Comparison of ENCODE assay signal across 1 cellular context in the genomic region with DNA sequence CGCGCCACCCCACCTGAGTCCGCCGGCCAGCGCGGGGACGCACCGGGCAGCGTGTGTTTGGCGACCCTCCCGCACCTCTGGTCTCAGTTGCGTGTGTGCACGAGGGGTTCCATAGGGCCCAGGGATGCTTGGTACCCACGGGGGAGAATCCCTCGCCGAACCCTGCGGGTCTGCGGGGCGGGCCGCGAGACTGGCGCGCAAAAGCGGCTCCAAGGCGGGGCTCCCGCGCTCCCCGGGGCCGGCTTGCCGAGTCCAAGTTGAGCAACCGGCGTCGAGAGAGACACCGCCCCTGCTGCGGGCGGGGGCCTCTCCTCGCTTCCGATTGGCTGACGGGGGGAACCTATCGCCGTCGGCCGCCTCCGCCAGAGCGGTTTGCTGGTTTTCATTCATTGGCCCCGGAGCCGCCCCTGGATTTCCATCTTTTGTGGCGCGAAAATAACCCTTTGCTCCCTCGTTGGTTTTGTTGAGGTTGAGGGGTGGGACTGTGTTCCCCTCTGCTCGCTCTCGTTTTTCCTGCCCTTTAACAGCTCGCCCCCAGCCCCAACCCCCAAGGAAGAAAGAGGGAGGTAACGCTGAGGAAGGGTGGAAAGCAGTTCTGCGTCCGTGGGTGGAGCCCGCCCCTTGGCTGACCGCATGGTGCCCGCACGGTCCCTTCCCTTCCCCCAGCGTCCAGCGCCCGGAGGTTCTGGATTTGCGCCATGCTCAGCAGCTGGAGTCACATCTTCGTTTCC.
TF ChIP-seq lines count a peak whose summit lies in the region.

No MANE protein-coding gene starts in this region.

TF ChIP-seq in HepG2, 621 proteins besides CTCF, POLR2A, EP300 and RAD21 (continued from another document and continues in another):
- no peak for TF ChIP-seq KAT2B (IDR thresholded peaks at IDR 0.05; ENCODE audit: borderline replicate concordance, low read depth, low read length)
- peak; percentile 64; the same call in 1 of the 2 replicates for TF ChIP-seq ZNF350 (CRISPR knock-in tag; IDR thresholded peaks at IDR 0.05; ENCODE audit: borderline replicate concordance, low read depth)
- TF ChIP-seq YY1 (IDR thresholded peaks at IDR 0.05; ENCODE audit: insufficient read depth, insufficient replicate concordance, low read depth, low read length), result peak; percentile 60
- TF ChIP-seq ZFYVE20 (CRISPR knock-in tag; IDR thresholded peaks at IDR 0.05; ENCODE audit: borderline replicate concordance, low read depth), result 0 out of 2 replicates have a peak, but pooled peaks have one; percentile 41
- peak; percentile 68 for TF ChIP-seq HOXA5 (CRISPR knock-in tag; IDR thresholded peaks at IDR 0.05)
- TF ChIP-seq, protein P1, sequence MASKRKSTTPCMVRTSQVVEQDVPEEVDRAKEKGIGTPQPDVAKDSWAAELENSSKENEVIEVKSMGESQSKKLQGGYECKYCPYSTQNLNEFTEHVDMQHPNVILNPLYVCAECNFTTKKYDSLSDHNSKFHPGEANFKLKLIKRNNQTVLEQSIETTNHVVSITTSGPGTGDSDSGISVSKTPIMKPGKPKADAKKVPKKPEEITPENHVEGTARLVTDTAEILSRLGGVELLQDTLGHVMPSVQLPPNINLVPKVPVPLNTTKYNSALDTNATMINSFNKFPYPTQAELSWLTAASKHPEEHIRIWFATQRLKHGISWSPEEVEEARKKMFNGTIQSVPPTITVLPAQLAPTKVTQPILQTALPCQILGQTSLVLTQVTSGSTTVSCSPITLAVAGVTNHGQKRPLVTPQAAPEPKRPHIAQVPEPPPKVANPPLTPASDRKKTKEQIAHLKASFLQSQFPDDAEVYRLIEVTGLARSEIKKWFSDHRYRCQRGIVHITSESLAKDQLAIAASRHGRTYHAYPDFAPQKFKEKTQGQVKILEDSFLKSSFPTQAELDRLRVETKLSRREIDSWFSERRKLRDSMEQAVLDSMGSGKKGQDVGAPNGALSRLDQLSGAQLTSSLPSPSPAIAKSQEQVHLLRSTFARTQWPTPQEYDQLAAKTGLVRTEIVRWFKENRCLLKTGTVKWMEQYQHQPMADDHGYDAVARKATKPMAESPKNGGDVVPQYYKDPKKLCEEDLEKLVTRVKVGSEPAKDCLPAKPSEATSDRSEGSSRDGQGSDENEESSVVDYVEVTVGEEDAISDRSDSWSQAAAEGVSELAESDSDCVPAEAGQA (IDR thresholded peaks at IDR 0.05; ENCODE audit: low read depth), result no peak
- TF ChIP-seq, protein P1 (CRISPR knock-in tag; IDR thresholded peaks at IDR 0.05; ENCODE audit: borderline replicate concordance), result peak; percentile 45; the same call in 1 of the 2 replicates
- TF ChIP-seq ZNF567 (CRISPR knock-in tag; IDR thresholded peaks at IDR 0.05; ENCODE audit: borderline replicate concordance), result peak; percentile 56; the same call in 1 of the 2 replicates
- no peak for TF ChIP-seq MBNL3 (CRISPR knock-in tag; conservative IDR thresholded peaks at IDR 0.05)
- TF ChIP-seq, protein P2, sequence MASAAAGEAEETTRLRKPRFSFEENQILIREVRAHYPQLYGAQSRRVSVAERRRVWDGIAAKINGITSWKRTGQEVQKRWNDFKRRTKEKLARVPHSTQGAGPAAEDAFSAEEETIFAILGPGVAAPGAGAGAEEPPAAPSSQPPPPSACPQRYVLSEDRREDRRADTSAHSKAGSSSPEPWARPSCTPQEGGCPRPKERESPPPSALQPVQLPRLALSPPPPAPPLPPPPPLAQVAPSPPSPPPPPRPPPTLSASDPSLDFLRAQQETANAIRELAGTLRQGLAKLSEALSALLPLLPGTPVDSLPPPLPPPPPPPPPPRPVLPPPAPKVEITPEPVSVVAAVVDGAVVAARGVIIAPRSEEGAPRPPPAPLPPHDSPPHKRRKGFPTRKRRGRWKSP (CRISPR knock-in tag; IDR thresholded peaks at IDR 0.05), result peak; percentile 90
- TF ChIP-seq SPEN (CRISPR knock-in tag; IDR thresholded peaks at IDR 0.05; ENCODE audit: low read depth), result peak; percentile 81
- 0 out of 2 replicates have a peak, but pooled peaks have one; percentile 82 for TF ChIP-seq ZNF530 (CRISPR knock-in tag; IDR thresholded peaks at IDR 0.05; ENCODE audit: low read depth)
- TF ChIP-seq PITX1 (CRISPR knock-in tag; IDR thresholded peaks at IDR 0.05), result peak; percentile 51
- TF ChIP-seq ZFP36 (IDR thresholded peaks at IDR 0.05; ENCODE audit: borderline replicate concordance, low read depth, low read length, partially characterized antibody), result no peak
- TF ChIP-seq MTF1 (CRISPR knock-in tag; IDR thresholded peaks at IDR 0.05), result no peak; the same call in 1 of the 2 replicates
- TF ChIP-seq AHR (CRISPR knock-in tag; IDR thresholded peaks at IDR 0.05), result no peak; the same call in 1 of the 2 replicates
- no peak for TF ChIP-seq ZMAT5 (CRISPR knock-in tag; IDR thresholded peaks at IDR 0.05; ENCODE audit: borderline replicate concordance, low read depth)
- peak; percentile 25; the same call in 1 of the 2 replicates for TF ChIP-seq STAG1 (CRISPR knock-in tag; IDR thresholded peaks at IDR 0.05)
- 0 out of 2 replicates have a peak, but pooled peaks have one; percentile 44 for TF ChIP-seq TP53 (CRISPR knock-in tag; conservative IDR thresholded peaks at IDR 0.05)
- no peak for TF ChIP-seq MYNN (CRISPR knock-in tag; IDR thresholded peaks at IDR 0.05; ENCODE audit: low read depth)
- no peak; the same call in 1 of the 2 replicates for TF ChIP-seq HIVEP1 (CRISPR knock-in tag; IDR thresholded peaks at IDR 0.05)
- TF ChIP-seq IRX3 (CRISPR knock-in tag; IDR thresholded peaks at IDR 0.05; ENCODE audit: borderline replicate concordance, low read depth), result no peak
- TF ChIP-seq ZNF136 (CRISPR knock-in tag; IDR thresholded peaks at IDR 0.05; ENCODE audit: low read depth), result no peak
- no peak for TF ChIP-seq USF2 (IDR thresholded peaks at IDR 0.05; ENCODE audit: low read depth, low read length)
- no peak for TF ChIP-seq USF2 (CRISPR knock-in tag; IDR thresholded peaks at IDR 0.05; ENCODE audit: borderline replicate concordance)
- TF ChIP-seq ZNF18 (CRISPR knock-in tag; IDR thresholded peaks at IDR 0.05; ENCODE audit: insufficient replicate concordance), result no peak
- no peak for TF ChIP-seq ZNF546 (CRISPR knock-in tag; conservative IDR thresholded peaks at IDR 0.05)
- TF ChIP-seq ZNF691 (CRISPR knock-in tag; IDR thresholded peaks at IDR 0.05; ENCODE audit: borderline replicate concordance, low read depth), result peak; percentile 66; the same call in 1 of the 2 replicates
- TF ChIP-seq ZNF552 (CRISPR knock-in tag; IDR thresholded peaks at IDR 0.05; ENCODE audit: borderline replicate concordance), result 0 out of 2 replicates have a peak, but pooled peaks have one; percentile 31
- 0 out of 2 replicates have a peak, but pooled peaks have one; percentile 17 for TF ChIP-seq HMG20B (CRISPR knock-in tag; conservative IDR thresholded peaks at IDR 0.05)
- TF ChIP-seq RFX5 (IDR thresholded peaks at IDR 0.05; ENCODE audit: low read depth, low read length), result no peak; the same call in 1 of the 2 replicates
- no peak for TF ChIP-seq JARID2 (CRISPR knock-in tag; IDR thresholded peaks at IDR 0.05; ENCODE audit: insufficient replicate concordance)
- peak; percentile 60; the same call in 1 of the 2 replicates for TF ChIP-seq ZNF772 (CRISPR knock-in tag; IDR thresholded peaks at IDR 0.05)
- TF ChIP-seq TEAD2 (CRISPR knock-in tag; IDR thresholded peaks at IDR 0.05), result no peak
- peak; percentile 26; the same call in 1 of the 2 replicates for TF ChIP-seq SOX5 (CRISPR knock-in tag; IDR thresholded peaks at IDR 0.05; ENCODE audit: borderline replicate concordance)
- no peak; the same call in 1 of the 2 replicates for TF ChIP-seq ZSCAN21 (CRISPR knock-in tag; IDR thresholded peaks at IDR 0.05; ENCODE audit: borderline replicate concordance)
- peak; percentile 68 for TF ChIP-seq ZZZ3 (CRISPR knock-in tag; IDR thresholded peaks at IDR 0.05; ENCODE audit: borderline replicate concordance)
- no peak; the same call in 1 of the 2 replicates for TF ChIP-seq ZNF775 (CRISPR knock-in tag; IDR thresholded peaks at IDR 0.05; ENCODE audit: borderline replicate concordance)
- no peak for TF ChIP-seq HNRNPK (IDR thresholded peaks at IDR 0.05; ENCODE audit: low read depth, low read length, poor library complexity, severe bottlenecking)
- no peak; the same call in 1 of the 2 replicates for TF ChIP-seq KDM5A (IDR thresholded peaks at IDR 0.05; ENCODE audit: borderline replicate concordance, low read length)
- TF ChIP-seq FOXA3 (CRISPR knock-in tag; IDR thresholded peaks at IDR 0.05), result no peak
- TF ChIP-seq, protein P3, sequence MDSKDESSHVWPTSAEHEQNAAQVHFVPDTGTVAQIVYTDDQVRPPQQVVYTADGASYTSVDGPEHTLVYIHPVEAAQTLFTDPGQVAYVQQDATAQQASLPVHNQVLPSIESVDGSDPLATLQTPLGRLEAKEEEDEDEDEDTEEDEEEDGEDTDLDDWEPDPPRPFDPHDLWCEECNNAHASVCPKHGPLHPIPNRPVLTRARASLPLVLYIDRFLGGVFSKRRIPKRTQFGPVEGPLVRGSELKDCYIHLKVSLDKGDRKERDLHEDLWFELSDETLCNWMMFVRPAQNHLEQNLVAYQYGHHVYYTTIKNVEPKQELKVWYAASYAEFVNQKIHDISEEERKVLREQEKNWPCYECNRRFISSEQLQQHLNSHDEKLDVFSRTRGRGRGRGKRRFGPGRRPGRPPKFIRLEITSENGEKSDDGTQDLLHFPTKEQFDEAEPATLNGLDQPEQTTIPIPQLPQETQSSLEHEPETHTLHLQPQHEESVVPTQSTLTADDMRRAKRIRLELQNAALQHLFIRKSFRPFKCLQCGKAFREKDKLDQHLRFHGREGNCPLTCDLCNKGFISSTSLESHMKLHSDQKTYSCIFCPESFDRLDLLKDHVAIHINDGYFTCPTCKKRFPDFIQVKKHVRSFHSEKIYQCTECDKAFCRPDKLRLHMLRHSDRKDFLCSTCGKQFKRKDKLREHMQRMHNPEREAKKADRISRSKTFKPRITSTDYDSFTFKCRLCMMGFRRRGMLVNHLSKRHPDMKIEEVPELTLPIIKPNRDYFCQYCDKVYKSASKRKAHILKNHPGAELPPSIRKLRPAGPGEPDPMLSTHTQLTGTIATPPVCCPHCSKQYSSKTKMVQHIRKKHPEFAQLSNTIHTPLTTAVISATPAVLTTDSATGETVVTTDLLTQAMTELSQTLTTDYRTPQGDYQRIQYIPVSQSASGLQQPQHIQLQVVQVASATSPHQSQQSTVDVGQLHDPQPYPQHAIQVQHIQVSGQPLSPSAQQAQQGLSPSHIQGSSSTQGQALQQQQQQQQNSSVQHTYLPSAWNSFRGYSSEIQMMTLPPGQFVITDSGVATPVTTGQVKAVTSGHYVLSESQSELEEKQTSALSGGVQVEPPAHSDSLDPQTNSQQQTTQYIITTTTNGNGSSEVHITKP (CRISPR knock-in tag; IDR thresholded peaks at IDR 0.05; ENCODE audit: low read depth), result no peak; the same call in 1 of the 2 replicates
- no peak for TF ChIP-seq NCOA5 (CRISPR knock-in tag; IDR thresholded peaks at IDR 0.05)
- TF ChIP-seq, protein P4, sequence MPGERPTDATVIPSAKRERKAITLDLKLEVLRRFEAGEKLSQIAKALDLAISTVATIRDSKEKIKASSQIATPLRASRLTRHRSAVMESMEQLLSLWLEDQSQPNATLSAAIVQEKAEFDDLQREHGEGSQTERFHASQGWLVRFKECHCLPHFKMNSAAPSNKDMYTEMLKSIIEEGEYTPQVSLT (CRISPR knock-in tag; IDR thresholded peaks at IDR 0.05; ENCODE audit: borderline replicate concordance, low read depth), result no peak
- TF ChIP-seq ESRRA (CRISPR knock-in tag; IDR thresholded peaks at IDR 0.05; ENCODE audit: low read depth), result no peak; the same call in 1 of the 2 replicates
- TF ChIP-seq PHF20 (CRISPR knock-in tag; IDR thresholded peaks at IDR 0.05), result peak; percentile 68
